ENCODE assay signal across 28 cellular contexts in genomic region chr6:13877116-13877515, GRCh38. TPM values are rescaled to one million over a fixed set of nuclear protein-coding genes. Genes with fewer than 3 reads are reported as not detected.
DNase-seq lines count a peak whose midpoint lies in the region; ATAC-seq, FAIRE-seq and TF ChIP-seq lines count a peak whose summit lies in the region.
"Had no signal": no experiment of that assay in that cellular context is flagged by ENCODE, and none has a peak within 500 bp of the region (broad histone marks: within the 10 kb centered on the region; RNA-seq: fewer than 3 reads in every experiment).

No MANE protein-coding gene starts in this region.

- intact Hi-C loops in K562 (cut with micrococcal nuclease): no loop called here
- intact Hi-C loops in lower leg skin (cut with DNase I; ENCODE audit: low total_unique reads): no loop called here

- ATAC-seq in K562: no peak
- ATAC-seq in stimulated activated effector memory CD8-positive, alpha-beta T cell treated with anti-CD3 and anti-CD28 coated beads, Interleukin-12 subunit alpha, Interleukin-12 subunit beta, amount 100 ng/mL, for 72 hours: peak; percentile 40
- ATAC-seq: gastrocnemius medialis; natural killer cell; pancreas; stimulated activated naive CD8-positive, alpha-beta T cell treated with anti-CD3 and anti-CD28 coated beads, Interleukin-15, Interleukin-2, amounts not matched to agents 100 U/mL and 50 U/mL, for 24 hours had no signal

- H3K36me3 ChIP-seq in HEK293 (ENCODE audit: control insufficient read depth in 2 of 2, insufficient read depth in 1 of 2, low read length in 2 of 2) (no peaks in the 10 kb centered on the region), K562 (ENCODE audit: control insufficient read depth, insufficient read depth, low read length) (no peaks in the 10 kb centered on the region)
- H3K36me3 ChIP-seq: adrenal gland, gastrocnemius medialis, left ventricle myocardium inferior, pancreas, right atrium auricular region had no signal

- H3K4me1 ChIP-seq in HEK293 (ENCODE audit: control insufficient read depth, insufficient read depth, low read length) (no peaks in the 10 kb centered on the region), K562 (replicated peaks in 1 of 2; ENCODE audit: control insufficient read depth in 2 of 2, insufficient read depth in 2 of 2, low read length in 2 of 2) (peaks cover 9 to 10% of the 10 kb centered on the region in 2 experiments; a peak in 4 of 5 replicates)

- DNase-seq in K562 (ENCODE audit: extremely low read depth in 1 of 4, low spot score in 3 of 4) (peak in 1 of 4 experiments; percentile 55), fibroblast of the aortic adventitia (ENCODE audit: low read depth) (peak; percentile 16), lower leg skin (ENCODE audit: low spot score in 2 of 2) (no peak), GM19238 (ENCODE audit: insufficient read length, low spot score) (no peak), cortex of kidney (lab: John Stamatoyannopoulos, UW) (no peak)
- DNase-seq in stimulated activated effector memory CD8-positive, alpha-beta T cell treated with anti-CD3 and anti-CD28 coated beads, Interleukin-12 subunit alpha, Interleukin-12 subunit beta, amount 100 ng/mL, for 72 hours (ENCODE audit: low spot score in 2 of 2): no peak
- DNase-seq: activated gamma-delta T cell treated with Interleukin-2 at 50 U/mL for 16 hours; activated T-cell treated with anti-CD3 and anti-CD28 coated beads, Interleukin-2, amount 50 U/mL, for 24 hours; adrenal gland; CD4-positive, alpha-beta T cell; dorsolateral prefrontal cortex; gastrocnemius medialis; GOT3; left ventricle myocardium inferior; natural killer cell; NCI-H1092 treated with DMSO at 0.1 percent for 48 hours; NCI-H1930; NCI-H69; pancreas; RPMI8226; stimulated activated naive CD8-positive, alpha-beta T cell treated with anti-CD3 and anti-CD28 coated beads, Interleukin-15, Interleukin-2, amounts not matched to agents 100 U/mL and 50 U/mL, for 24 hours had no signal

- no peak overlapping the region for H3K4me3 ChIP-seq in HEK293 (ENCODE audit: low read depth, low read length)
- no peak overlapping the region for H3K4me3 ChIP-seq in K562
- H3K4me3 ChIP-seq in fibroblast of the aortic adventitia (ENCODE audit: low read depth, low read length): no peak overlapping the region
- no peak overlapping the region for H3K4me3 ChIP-seq in lower leg skin (ENCODE audit: low read depth, poor library complexity, severe bottlenecking)
- H3K4me3 ChIP-seq: adrenal gland, dorsolateral prefrontal cortex, gastrocnemius medialis, hepatocyte, left ventricle myocardium inferior, pancreas, right atrium auricular region had no signal

- no TSS peak for BruUV-seq in K562 (replicated peaks; lab: Mats Ljungman, UMichigan)

- peak; percentile 74 for FAIRE-seq in K562 (lab: Jason Lieb, UNC)
- FAIRE-seq: endothelial cell of umbilical vein, pancreas had no signal

- no peak for TF ChIP-seq CTCF in HEK293 (tag by site-specific recombination; IDR thresholded peaks at IDR 0.05)
- no peak for TF ChIP-seq CTCF in K562 (IDR thresholded peaks at IDR 0.05 in 2 of 3, conservative IDR thresholded peaks at IDR 0.05 in 1 of 3; ENCODE audit: insufficient read depth in 2 of 3, low read depth in 1 of 3, low read length in 3 of 3)
- TF ChIP-seq CTCF in fibroblast of the aortic adventitia (IDR thresholded peaks at IDR 0.05; ENCODE audit: insufficient read depth, low read length): no peak
- TF ChIP-seq CTCF in lower leg skin (IDR thresholded peaks at IDR 0.05): no peak

- no peak overlapping the region for H3K4me2 ChIP-seq in K562 (ENCODE audit: insufficient read depth, low read length)
- H3K4me2 ChIP-seq: hepatocyte had no signal

- H3K9ac ChIP-seq in K562 (ENCODE audit: insufficient read depth in 1 of 2, low read depth in 2 of 2, low read length in 2 of 2): no peak overlapping the region

- TF ChIP-seq RAD21 in K562 (CRISPR knock-in tag; conservative IDR thresholded peaks at IDR 0.05 in 1 of 2, IDR thresholded peaks at IDR 0.05 in 1 of 2): no peak

- H3K9me3 ChIP-seq in HEK293 (ENCODE audit: control insufficient read depth, insufficient read depth, low read depth, low read length) (no peaks in the 10 kb centered on the region), K562 (replicated peaks; ENCODE audit: control insufficient read depth, insufficient read depth, low read depth, low read length) (no peaks in the 10 kb centered on the region)
- H3K9me3 ChIP-seq: adrenal gland, gastrocnemius medialis, pancreas, right atrium auricular region had no signal

- POLR2A ChIA-PET in HEK293 (lab: Yijun Ruan, JAX) (no interaction called here), K562 (lab: Yijun Ruan, JAX) (interaction anchor here (1.1 to 1.7 kb wide), 2 partner anchors 11 to 19 kb away, joined by 3 read pairs; no protein-coding TSS in a partner anchor)

- no peaks in the 10 kb centered on the region for H3K27me3 ChIP-seq in K562 (ENCODE audit: control insufficient read depth in 2 of 2, insufficient read depth in 2 of 2, low read length in 2 of 2)
- H3K27me3 ChIP-seq: adrenal gland, gastrocnemius medialis, hepatocyte, pancreas, right atrium auricular region had no signal

- no peak overlapping the region for H3K27ac ChIP-seq in HEK293 (ENCODE audit: extremely low read depth, low read depth, low read length)
- H3K27ac ChIP-seq in K562 (ENCODE audit: extremely low read depth, low read depth, low read length): no peak overlapping the region
- H3K27ac ChIP-seq: adrenal gland, dorsolateral prefrontal cortex, gastrocnemius medialis, hepatocyte, HL-60, left ventricle myocardium inferior, pancreas, right atrium auricular region had no signal

- TF ChIP-seq POLR2A in K562 (conservative IDR thresholded peaks at IDR 0.05) (no peak), lower leg skin (IDR thresholded peaks at IDR 0.05) (no peak)

- H4K20me1 ChIP-seq in K562 (replicated peaks; ENCODE audit: control insufficient read depth, insufficient read depth, low read length): no peaks in the 10 kb centered on the region

- 8% methylated on average over 1 of the region's 1 CpG for WGBS in K562 (ENCODE audit: insufficient coverage, low coverage, missing lambda C conversion rate)
- WGBS in lower leg skin, 2 donors: 91 to 94% methylated on average over 1 of the region's 1 CpG

- in situ Hi-C loops in K562 (cut with MboI): no loop called here

- no peaks in the 10 kb centered on the region for H3K36me3 Mint-ChIP-seq in stimulated activated effector memory CD8-positive, alpha-beta T cell treated with anti-CD3 and anti-CD28 coated beads, Interleukin-12 subunit alpha, Interleukin-12 subunit beta, amount 100 ng/mL, for 72 hours
- H3K36me3 Mint-ChIP-seq: natural killer cell had no signal

- no peaks in the 10 kb centered on the region for H3K9me1 ChIP-seq in K562 (ENCODE audit: control insufficient read depth, insufficient read depth, low read length)

- no peak overlapping the region for H3K27ac Mint-ChIP-seq in stimulated activated effector memory CD8-positive, alpha-beta T cell treated with anti-CD3 and anti-CD28 coated beads, Interleukin-12 subunit alpha, Interleukin-12 subunit beta, amount 100 ng/mL, for 72 hours
- H3K27ac Mint-ChIP-seq: activated T-cell treated with anti-CD3 and anti-CD28 coated beads, Interleukin-2, amount 50 U/mL, for 24 hours; CD4-positive, alpha-beta T cell; natural killer cell had no signal

- no peak for TF ChIP-seq EP300 in K562 (IDR thresholded peaks at IDR 0.05; ENCODE audit: low read length)

- H3K9me3 Mint-ChIP-seq in stimulated activated effector memory CD8-positive, alpha-beta T cell treated with anti-CD3 and anti-CD28 coated beads, Interleukin-12 subunit alpha, Interleukin-12 subunit beta, amount 100 ng/mL, for 72 hours: no peaks in the 10 kb centered on the region
- H3K9me3 Mint-ChIP-seq: natural killer cell had no signal

- CTCF ChIA-PET in HEK293 (lab: Yijun Ruan, JAX) (interaction anchor here (0.7 kb wide), 1 partner anchor 47 kb away, joined by 4 read pairs; the partner anchor contains the start of gene RNF182), K562 (lab: Yijun Ruan, JAX; ENCODE audit: low intra/inter-chr PET ratio) (no interaction called here)

- H2AFZ ChIP-seq in K562 (ENCODE audit: low read depth, low read length): peak overlapping the region; percentile 54
- H2AFZ ChIP-seq: hepatocyte had no signal

- H3K4me3 Mint-ChIP-seq in stimulated activated effector memory CD8-positive, alpha-beta T cell treated with anti-CD3 and anti-CD28 coated beads, Interleukin-12 subunit alpha, Interleukin-12 subunit beta, amount 100 ng/mL, for 72 hours: no peak overlapping the region
- H3K4me3 Mint-ChIP-seq: activated T-cell treated with anti-CD3 and anti-CD28 coated beads, Interleukin-2, amount 50 U/mL, for 24 hours; CD4-positive, alpha-beta T cell; natural killer cell had no signal

- H3K79me2 ChIP-seq in K562 (ENCODE audit: control insufficient read depth, insufficient read depth, low read length): no peaks in the 10 kb centered on the region
- H3K79me2 ChIP-seq: hepatocyte had no signal

- H3K4me1 Mint-ChIP-seq in stimulated activated effector memory CD8-positive, alpha-beta T cell treated with anti-CD3 and anti-CD28 coated beads, Interleukin-12 subunit alpha, Interleukin-12 subunit beta, amount 100 ng/mL, for 72 hours: peaks cover 13% of the 10 kb centered on the region

TF ChIP-seq in HEK293, 187 proteins besides CTCF, POLR2A, EP300 and RAD21 (continues in another document):
- TF ChIP-seq ZFHX2 (tag by site-specific recombination; conservative IDR thresholded peaks at IDR 0.05): peak; percentile 30; the same call in 1 of the 2 replicates

RNA-seq across cellular contexts. Expression of gene RNF182, which starts 47.6 kb away (rescaled TPM):
- total RNA-seq in K562 (2011; cell fraction: chromatin; rRNA removed; ENCODE audit: low replicate concordance): 15.1 and 19.5 TPM in 2 replicates
- 6.7 and 7.6 TPM in 2 replicates for total RNA-seq in K562 (2011; cell fraction: nucleolus; rRNA removed)
- total RNA-seq in K562 (2011; cell fraction: nucleoplasm; rRNA removed): 11.6 and 19.6 TPM in 2 replicates
- 13.4 and 15.2 TPM in 2 replicates for total RNA-seq in K562 (2014; rRNA removed)
- 21.3 and 25.3 TPM in 2 replicates for total RNA-seq in K562 (2014; rRNA removed; fragmentation: Illumina TruSeq; extraction: Trizol)
- total RNA-seq in K562 (2015; rRNA removed; fragmentation: Illumina TruSeq; extraction: Trizol): 13.6 and 15.6 TPM in 2 replicates
- total RNA-seq in K562 (2021): 21.3 and 22.8 TPM in 2 replicates
- polyA plus RNA-seq in K562 (2011; rRNA removed): 19.7 and 25.2 TPM in 2 replicates
- polyA plus RNA-seq in K562 (2011; cell fraction: cytosol; rRNA removed): 17.0 TPM in 2 replicates
- 22.7 and 25.9 TPM in 2 replicates for polyA plus RNA-seq in K562 (2011; cell fraction: nucleus; rRNA removed)
- 7.3 and 14.1 TPM in 2 replicates for polyA plus RNA-seq in K562 (2012)
- 21.9 and 22.0 TPM in 2 replicates for polyA plus RNA-seq in K562 (2014; fragmentation: Illumina TruSeq; extraction: Trizol)
- polyA plus RNA-seq in K562 (2014; fragmentation: Nextera tagmentation; extraction: Ambion mirVana): 10 to 100 TPM; 15.7 to 17.5 TPM
- 12.0 and 12.8 TPM in 2 replicates for polyA plus RNA-seq in K562 (2014; rRNA removed)
- polyA minus RNA-seq in K562 (2011; rRNA and poly(A)+ RNA removed): 26.5 and 26.7 TPM in 2 replicates
- 17.8 and 18.7 TPM in 2 replicates for polyA minus RNA-seq in K562 (2011; cell fraction: cytosol; rRNA and poly(A)+ RNA removed)
- 9.0 and 13.9 TPM in 2 replicates for polyA minus RNA-seq in K562 (2011; cell fraction: nucleus; rRNA and poly(A)+ RNA removed)
- 0.74 and 2.9 TPM in 2 replicates for total RNA-seq in fibroblast of the aortic adventitia (ENCODE audit: low replicate concordance)
- 1 to 10 TPM in 1 of 4 donors, under 1 TPM in 2, not detected in 1; 0.32 to 1.3 (median 0.42) TPM for total RNA-seq in lower leg skin
- total RNA-seq: activated CD8-positive, alpha-beta memory T cell treated with anti-CD3 and anti-CD28 coated beads for 36 hours; left ventricle myocardium inferior; natural killer cell; T-helper 1 cell treated with Interleukin-12 subunit alpha and Interleukin-12 subunit beta and Interleukin-4 antibody, amounts not matched to agents 30 ng/mL and 1 ng/mL, for 36 hours had no signal
- polyA plus RNA-seq: hepatocyte had no signal
